ENCODE assay signal across 13 cellular contexts in the genomic region with DNA sequence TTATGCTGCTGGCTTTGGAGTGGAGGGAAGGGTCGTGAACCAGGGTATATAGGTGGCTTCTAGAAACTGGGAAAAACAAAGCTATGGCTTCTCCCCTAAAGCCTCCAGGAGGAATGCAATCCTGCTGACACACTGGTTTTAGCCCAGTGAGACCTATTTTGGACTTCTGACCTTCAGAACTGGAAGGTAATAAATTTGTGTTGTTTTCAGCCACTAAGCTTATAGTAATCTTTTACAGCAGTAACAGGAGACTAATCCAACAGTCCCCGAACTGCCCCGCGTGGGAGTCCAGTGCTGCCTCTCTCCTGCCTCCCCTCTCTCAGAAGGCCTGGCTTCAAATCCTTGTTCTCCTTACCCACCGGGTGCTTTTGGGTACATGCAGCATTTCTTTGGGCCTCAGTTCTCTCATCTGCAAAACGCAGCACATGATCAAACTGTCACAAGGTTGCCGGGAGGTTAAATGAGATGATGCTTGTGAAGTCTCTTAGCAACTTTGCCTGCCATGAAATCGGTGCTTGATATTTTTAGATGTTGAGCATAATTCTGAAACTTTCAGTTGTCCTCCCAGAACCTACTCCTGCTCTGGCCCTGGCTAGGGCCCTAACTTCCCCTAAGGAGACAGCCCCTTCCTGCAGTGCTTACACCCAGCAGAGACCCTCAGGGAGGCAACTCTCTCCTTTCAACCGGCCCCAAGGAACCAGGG.
A peak's percentile ranks its signal among the peaks of the same experiment; 100 is the strongest.
DNase-seq lines count a peak whose midpoint lies in the region; ATAC-seq and TF ChIP-seq lines count a peak whose summit lies in the region.
"Had no signal": no experiment of that assay in that cellular context is flagged by ENCODE, and none has a peak within 500 bp of the region (broad histone marks: within the 10 kb centered on the region; RNA-seq: fewer than 3 reads in every experiment).

No MANE protein-coding gene starts in this region.

- H3K4me1 ChIP-seq in CD8-positive, alpha-beta T cell (ENCODE audit: insufficient read depth, low read length) = no peaks in the 10 kb centered on the region

- H3K4me3 Mint-ChIP-seq in memory B cell = peak overlapping the region; percentile 16
- H3K4me3 Mint-ChIP-seq in CD8-positive, alpha-beta T cell = no peak overlapping the region
- H3K4me3 Mint-ChIP-seq: activated naive CD4-positive, alpha-beta T cell treated with anti-CD3 and anti-CD28 coated beads, Interleukin-2, amount 10 ng/mL, durations not matched to agents 7 days and 5 days had no signal

- H3K36me3 Mint-ChIP-seq in memory B cell = no peaks in the 10 kb centered on the region
- no peaks in the 10 kb centered on the region for H3K36me3 Mint-ChIP-seq in CD8-positive, alpha-beta T cell
- H3K36me3 Mint-ChIP-seq: activated naive CD4-positive, alpha-beta T cell treated with anti-CD3 and anti-CD28 coated beads, Interleukin-2, amount 10 ng/mL, durations not matched to agents 7 days and 5 days had no signal

- POLR2A ChIA-PET in CD8-positive, alpha-beta T cell (lab: Charles Lee) = no interaction called here

- TF ChIP-seq CTCF in CD8-positive, alpha-beta T cell (IDR thresholded peaks at IDR 0.05) = no peak

- H3K27ac Mint-ChIP-seq in memory B cell = peak overlapping the region; percentile 88
- no peak overlapping the region for H3K27ac Mint-ChIP-seq in CD8-positive, alpha-beta T cell
- H3K27ac Mint-ChIP-seq: activated naive CD4-positive, alpha-beta T cell treated with anti-CD3 and anti-CD28 coated beads, Interleukin-2, amount 10 ng/mL, durations not matched to agents 7 days and 5 days had no signal

- no peaks in the 10 kb centered on the region for H3K27me3 ChIP-seq in CD8-positive, alpha-beta T cell (ENCODE audit: insufficient read depth, low read length)
- H3K27me3 ChIP-seq: Peyer's patch had no signal

- no peaks in the 10 kb centered on the region for H3K9me3 ChIP-seq in CD8-positive, alpha-beta T cell (ENCODE audit: low read length)
- H3K9me3 ChIP-seq: Peyer's patch had no signal

- no peaks in the 10 kb centered on the region for H3K27me3 Mint-ChIP-seq in memory B cell
- H3K27me3 Mint-ChIP-seq in CD8-positive, alpha-beta T cell (ENCODE audit: low read depth) = peaks cover 6% of the 10 kb centered on the region
- H3K27me3 Mint-ChIP-seq: activated naive CD4-positive, alpha-beta T cell treated with anti-CD3 and anti-CD28 coated beads, Interleukin-2, amount 10 ng/mL, durations not matched to agents 7 days and 5 days had no signal

- no peak overlapping the region for H3K27ac ChIP-seq in CD8-positive, alpha-beta T cell (ENCODE audit: low read depth, low read length)

- no peak for DNase-seq in memory B cell (ENCODE audit: low spot score in 2 of 2)
- no peak for DNase-seq in OCI-M1 (lab: John Stamatoyannopoulos, UW)
- no peak for DNase-seq in CD8-positive, alpha-beta T cell
- no peak for DNase-seq in mucosa of gallbladder (ENCODE audit: low spot score)
- DNase-seq: activated naive CD4-positive, alpha-beta T cell treated with anti-CD3 and anti-CD28 coated beads, Interleukin-2, amount 10 ng/mL, durations not matched to agents 7 days and 5 days; mammary epithelial cell; NCI-H1694; Peyer's patch had no signal

- H3K4me1 Mint-ChIP-seq in memory B cell = peaks cover 51% of the 10 kb centered on the region
- no peaks in the 10 kb centered on the region for H3K4me1 Mint-ChIP-seq in CD8-positive, alpha-beta T cell (ENCODE audit: low read depth)
- H3K4me1 Mint-ChIP-seq: activated naive CD4-positive, alpha-beta T cell treated with anti-CD3 and anti-CD28 coated beads, Interleukin-2, amount 10 ng/mL, durations not matched to agents 7 days and 5 days had no signal

- H3K9me3 Mint-ChIP-seq in memory B cell = no peaks in the 10 kb centered on the region
- H3K9me3 Mint-ChIP-seq in CD8-positive, alpha-beta T cell = no peaks in the 10 kb centered on the region
- H3K9me3 Mint-ChIP-seq: activated naive CD4-positive, alpha-beta T cell treated with anti-CD3 and anti-CD28 coated beads, Interleukin-2, amount 10 ng/mL, durations not matched to agents 7 days and 5 days had no signal

- CTCF ChIA-PET in CD8-positive, alpha-beta T cell (lab: Charles Lee) = no interaction called here

- no peak overlapping the region for H3K4me3 ChIP-seq in CD8-positive, alpha-beta T cell (ENCODE audit: low read depth, low read length)
- H3K4me3 ChIP-seq: Peyer's patch, smooth muscle cell had no signal

- H3K36me3 ChIP-seq in CD8-positive, alpha-beta T cell (ENCODE audit: insufficient read depth, low read length) = no peaks in the 10 kb centered on the region
- H3K36me3 ChIP-seq: Peyer's patch had no signal

- ATAC-seq in GM18499 (IDR thresholded peaks at IDR 0.05; ENCODE audit: insufficient read depth, unreplicated experiment) (peak; percentile 42), GM21723 (IDR thresholded peaks at IDR 0.05; ENCODE audit: unreplicated experiment) (peak; percentile 58), HG03469 (IDR thresholded peaks at IDR 0.05; ENCODE audit: unreplicated experiment) (peak; percentile 34), memory B cell (ENCODE audit: low read depth) (no peak), GM18520 (IDR thresholded peaks at IDR 0.05; ENCODE audit: unreplicated experiment) (no peak)
- ATAC-seq in CD8-positive, alpha-beta T cell = no peak

- intact Hi-C loops in CD8-positive, alpha-beta T cell (cut with DNase I, micrococcal nuclease) = no loop called here

Comparison
In these comparisons a context has a peak if more than half of its experiments do, and no peak if none do; other contexts are left out.
1. ATAC-seq: peak in GM18499 (single experiment), GM21723 (single experiment) and HG03469 (single experiment); none in memory B cell (single experiment), CD8-positive, alpha-beta T cell (single experiment) and GM18520 (single experiment).